Comparison of ENCODE assay signal across 2 cellular contexts in the genomic region with DNA sequence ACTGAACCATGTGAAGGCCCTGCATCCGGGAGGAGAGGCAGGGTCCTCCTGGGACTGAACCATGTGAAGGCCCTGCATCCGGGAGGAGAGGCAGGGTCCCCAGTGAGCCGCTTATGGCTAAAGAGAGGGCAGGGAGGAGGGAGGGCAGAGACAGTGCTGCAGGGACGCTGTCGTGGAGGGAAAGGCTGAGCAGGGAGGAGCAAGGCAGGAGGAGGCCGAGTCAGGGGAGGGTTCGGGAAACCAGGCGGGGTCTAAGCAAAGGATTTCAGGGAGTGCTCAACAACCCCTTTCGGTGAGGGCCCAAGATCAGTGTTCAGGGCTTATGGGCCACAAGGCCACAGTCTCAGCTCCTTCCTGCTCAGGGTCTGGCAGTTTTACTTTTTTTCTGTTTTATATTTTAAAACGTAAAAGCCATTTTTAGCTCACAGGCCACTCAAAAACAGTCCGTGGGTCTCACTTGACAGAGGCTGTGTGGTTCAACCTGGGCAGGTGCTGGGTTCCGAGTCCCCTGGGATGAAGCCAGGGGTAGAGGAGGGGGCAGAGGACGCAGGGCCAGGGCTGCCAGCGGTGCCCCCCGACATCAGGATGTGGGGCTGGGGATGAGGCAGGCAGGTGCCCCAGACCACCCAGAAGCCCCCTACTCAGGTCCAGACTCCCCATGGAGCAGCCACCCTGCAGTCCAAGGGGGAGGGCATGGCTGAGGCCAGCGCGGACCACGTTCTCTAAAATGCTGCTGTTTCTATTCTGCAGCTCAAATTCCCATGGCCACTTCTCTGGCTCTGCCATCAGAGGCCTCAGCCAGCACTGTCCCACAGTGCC.
TF ChIP-seq lines count a peak whose summit lies in the region.

No MANE protein-coding gene starts in this region.

TF ChIP-seq in IMR-90, 13 proteins besides CTCF, POLR2A, EP300 and RAD21:
- TF ChIP-seq CHD1 (IDR thresholded peaks at IDR 0.05; ENCODE audit: low read depth, low read length) = no peak
- TF ChIP-seq MAFK (IDR thresholded peaks at IDR 0.05; ENCODE audit: low read depth, low read length) = no peak
- TF ChIP-seq MAZ (IDR thresholded peaks at IDR 0.05; ENCODE audit: borderline replicate concordance, low read depth, low read length) = no peak
- TF ChIP-seq MXI1 (IDR thresholded peaks at IDR 0.05; ENCODE audit: borderline replicate concordance, low read depth, low read length) = no peak
- TF ChIP-seq ELK1 (IDR thresholded peaks at IDR 0.05; ENCODE audit: borderline replicate concordance, low read depth, low read length) = no peak
- no peak for TF ChIP-seq BHLHE40 (IDR thresholded peaks at IDR 0.05; ENCODE audit: low read depth, low read length)
- TF ChIP-seq RCOR1 (IDR thresholded peaks at IDR 0.05; ENCODE audit: insufficient replicate concordance, low read length) = no peak
- no peak for TF ChIP-seq NFE2L2 (IDR thresholded peaks at IDR 0.05; ENCODE audit: low read depth, low read length)
- no peak for TF ChIP-seq FOS (IDR thresholded peaks at IDR 0.05; ENCODE audit: low read depth, low read length)
- no peak for TF ChIP-seq RFX5 (IDR thresholded peaks at IDR 0.05; ENCODE audit: low read depth, low read length)
- TF ChIP-seq CEBPB (IDR thresholded peaks at IDR 0.05; ENCODE audit: low read depth, low read length) = no peak
- TF ChIP-seq SMC3 (IDR thresholded peaks at IDR 0.05; ENCODE audit: low read depth, low read length) = no peak
- TF ChIP-seq, protein P1, sequence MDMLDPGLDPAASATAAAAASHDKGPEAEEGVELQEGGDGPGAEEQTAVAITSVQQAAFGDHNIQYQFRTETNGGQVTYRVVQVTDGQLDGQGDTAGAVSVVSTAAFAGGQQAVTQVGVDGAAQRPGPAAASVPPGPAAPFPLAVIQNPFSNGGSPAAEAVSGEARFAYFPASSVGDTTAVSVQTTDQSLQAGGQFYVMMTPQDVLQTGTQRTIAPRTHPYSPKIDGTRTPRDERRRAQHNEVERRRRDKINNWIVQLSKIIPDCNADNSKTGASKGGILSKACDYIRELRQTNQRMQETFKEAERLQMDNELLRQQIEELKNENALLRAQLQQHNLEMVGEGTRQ (IDR thresholded peaks at IDR 0.05; ENCODE audit: low read depth, low read length) = no peak

TF ChIP-seq in GM12878, 131 proteins besides CTCF, POLR2A, EP300 and RAD21:
- TF ChIP-seq, protein P2, sequence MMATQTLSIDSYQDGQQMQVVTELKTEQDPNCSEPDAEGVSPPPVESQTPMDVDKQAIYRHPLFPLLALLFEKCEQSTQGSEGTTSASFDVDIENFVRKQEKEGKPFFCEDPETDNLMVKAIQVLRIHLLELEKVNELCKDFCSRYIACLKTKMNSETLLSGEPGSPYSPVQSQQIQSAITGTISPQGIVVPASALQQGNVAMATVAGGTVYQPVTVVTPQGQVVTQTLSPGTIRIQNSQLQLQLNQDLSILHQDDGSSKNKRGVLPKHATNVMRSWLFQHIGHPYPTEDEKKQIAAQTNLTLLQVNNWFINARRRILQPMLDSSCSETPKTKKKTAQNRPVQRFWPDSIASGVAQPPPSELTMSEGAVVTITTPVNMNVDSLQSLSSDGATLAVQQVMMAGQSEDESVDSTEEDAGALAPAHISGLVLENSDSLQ (IDR thresholded peaks at IDR 0.05) = no peak
- no peak for TF ChIP-seq BHLHE40 (IDR thresholded peaks at IDR 0.05; ENCODE audit: borderline replicate concordance in 1 of 2, low read depth in 2 of 2, low read length in 1 of 2)
- no peak for TF ChIP-seq IRF5 (IDR thresholded peaks at IDR 0.05; ENCODE audit: borderline replicate concordance)
- TF ChIP-seq FOXM1 (IDR thresholded peaks at IDR 0.05; ENCODE audit: low read depth, low read length) = no peak
- no peak for TF ChIP-seq CHD2 (IDR thresholded peaks at IDR 0.05; ENCODE audit: borderline replicate concordance, low read depth, low read length)
- no peak for TF ChIP-seq BMI1 (IDR thresholded peaks at IDR 0.05; ENCODE audit: borderline replicate concordance)
- TF ChIP-seq, protein P3, sequence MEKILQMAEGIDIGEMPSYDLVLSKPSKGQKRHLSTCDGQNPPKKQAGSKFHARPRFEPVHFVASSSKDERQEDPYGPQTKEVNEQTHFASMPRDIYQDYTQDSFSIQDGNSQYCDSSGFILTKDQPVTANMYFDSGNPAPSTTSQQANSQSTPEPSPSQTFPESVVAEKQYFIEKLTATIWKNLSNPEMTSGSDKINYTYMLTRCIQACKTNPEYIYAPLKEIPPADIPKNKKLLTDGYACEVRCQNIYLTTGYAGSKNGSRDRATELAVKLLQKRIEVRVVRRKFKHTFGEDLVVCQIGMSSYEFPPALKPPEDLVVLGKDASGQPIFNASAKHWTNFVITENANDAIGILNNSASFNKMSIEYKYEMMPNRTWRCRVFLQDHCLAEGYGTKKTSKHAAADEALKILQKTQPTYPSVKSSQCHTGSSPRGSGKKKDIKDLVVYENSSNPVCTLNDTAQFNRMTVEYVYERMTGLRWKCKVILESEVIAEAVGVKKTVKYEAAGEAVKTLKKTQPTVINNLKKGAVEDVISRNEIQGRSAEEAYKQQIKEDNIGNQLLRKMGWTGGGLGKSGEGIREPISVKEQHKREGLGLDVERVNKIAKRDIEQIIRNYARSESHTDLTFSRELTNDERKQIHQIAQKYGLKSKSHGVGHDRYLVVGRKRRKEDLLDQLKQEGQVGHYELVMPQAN (conservative IDR thresholded peaks at IDR 0.05) = no peak
